Comparison of ENCODE assay signal across 7 cellular contexts in the genomic region with DNA sequence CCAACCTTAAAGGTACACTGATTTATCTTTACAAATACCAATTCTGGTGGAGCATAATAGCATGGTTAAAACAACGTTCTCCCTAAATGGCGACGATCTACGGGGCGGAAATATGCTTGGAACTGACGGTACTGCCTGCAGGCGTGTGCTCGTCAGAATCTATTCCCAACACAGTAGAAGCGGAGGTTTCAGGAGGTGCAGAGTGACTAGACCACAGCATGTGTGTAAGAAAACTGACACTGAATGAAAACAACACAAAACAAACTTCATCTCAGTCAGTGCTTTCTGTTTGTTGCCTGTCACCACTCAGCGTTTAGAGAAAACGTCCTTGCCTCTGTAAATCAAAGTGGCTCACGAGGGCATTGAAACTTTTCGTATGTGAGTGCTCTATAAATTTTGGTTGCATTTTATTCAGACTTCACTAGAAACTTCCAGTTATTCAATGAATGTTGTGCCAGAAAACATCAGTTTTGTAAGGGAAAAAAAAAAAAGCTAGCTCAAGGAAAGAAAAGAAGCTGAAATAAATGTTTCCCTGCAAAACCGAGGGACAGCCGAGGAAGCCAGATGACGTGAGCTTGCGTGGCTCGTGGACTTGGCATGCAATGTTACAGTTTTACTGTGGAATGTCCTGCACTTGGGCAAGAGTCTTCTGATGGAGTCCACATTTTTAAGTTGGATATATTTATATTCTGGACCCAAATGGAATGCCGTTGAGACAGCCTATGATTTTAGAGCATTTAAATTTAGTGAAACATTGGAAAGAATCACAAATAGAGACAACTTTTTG.
DNase-seq lines count a peak whose midpoint lies in the region; FAIRE-seq and TF ChIP-seq lines count a peak whose summit lies in the region.
"Not testable (repeated sequence)": the region's sequence is repeated elsewhere in the genome, so short reads cannot be mapped to it uniquely, and the experiment has no call there.

No MANE protein-coding gene starts in this region.

- FAIRE-seq in TTC549 (lab: Jason Lieb, UNC): peak; percentile 98
- FAIRE-seq in kidney (lab: Jason Lieb, UNC): not testable (repeated sequence)

- H3K27ac ChIP-seq in kidney (ENCODE audit: low read depth in 2 of 2, low read length in 2 of 2): peak overlapping the region in 1 of 2 donors; percentile 2
- H3K27ac ChIP-seq in testis: peak overlapping the region in 1 of 2 donors; percentile 66

- H3K9ac ChIP-seq in kidney (ENCODE audit: low read length in 2 of 2): not testable (repeated sequence)

- H3K36me3 ChIP-seq in kidney (ENCODE audit: control insufficient read depth in 1 of 2, insufficient read depth in 2 of 2, low read length in 2 of 2); testis (ENCODE audit: low read depth, missing control alignments): not testable (repeated sequence)

- 55 to 74% methylated on average over 19 of the region's 19 CpGs for WGBS in testis, 2 donors

- not testable (repeated sequence) for H3K4me3 ChIP-seq in fibroblast of villous mesenchyme (ENCODE audit: low read depth, low read length); kidney (ENCODE audit: low read length in 2 of 2); testis

- peak; percentile 52 for DNase-seq in EL
- DNase-seq in chondrocyte (ENCODE audit: low spot score): not testable (repeated sequence)
- peak; percentile 84 for DNase-seq in fibroblast of villous mesenchyme (ENCODE audit: low read depth)
- DNase-seq in kidney: peak; percentile 73
- peak; percentile 67 for DNase-seq in osteocyte (ENCODE audit: extremely low spot score, unreplicated experiment)
- peak; percentile 33 for DNase-seq in testis

- H3K4me1 Mint-ChIP-seq in chondrocyte (ENCODE audit: low read depth) (peaks cover 26% of the 10 kb centered on the region), osteocyte (ENCODE audit: unreplicated experiment) (peaks cover 28% of the 10 kb centered on the region)

- not testable (repeated sequence) for H3K27me3 ChIP-seq in testis

- not testable (repeated sequence) for H3K27me3 Mint-ChIP-seq in chondrocyte (ENCODE audit: low read depth); osteocyte (ENCODE audit: unreplicated experiment)

- intact Hi-C loops in kidney (cut with DNase I); testis (cut with DNase I; ENCODE audit: low total_unique reads): not testable (repeated sequence)

- TF ChIP-seq POLR2A in testis (IDR thresholded peaks at IDR 0.05): not testable (repeated sequence)

- not testable (repeated sequence) for TF ChIP-seq CTCF in chondrocyte (IDR thresholded peaks at IDR 0.05); fibroblast of villous mesenchyme (IDR thresholded peaks at IDR 0.05; ENCODE audit: insufficient read depth, low read depth, low read length); kidney (IDR thresholded peaks at IDR 0.05; ENCODE audit: borderline replicate concordance, extremely low read depth, insufficient read depth); osteocyte (IDR thresholded peaks at IDR 0.05); testis (IDR thresholded peaks at IDR 0.05)

- H3K9me3 ChIP-seq in kidney (ENCODE audit: control insufficient read depth in 1 of 2, low read length in 2 of 2); testis: not testable (repeated sequence)

- H3K4me3 Mint-ChIP-seq in chondrocyte (ENCODE audit: unreplicated experiment) (peak overlapping the region; percentile 55), osteocyte (ENCODE audit: unreplicated experiment) (peak overlapping the region; percentile 61)

- H3K36me3 Mint-ChIP-seq in chondrocyte (ENCODE audit: low read depth); osteocyte (ENCODE audit: unreplicated experiment): not testable (repeated sequence)

- H3K27ac Mint-ChIP-seq in chondrocyte (ENCODE audit: unreplicated experiment) (peak overlapping the region; percentile 84), osteocyte (ENCODE audit: unreplicated experiment) (peak overlapping the region; percentile 79)

- H3K9me3 Mint-ChIP-seq in chondrocyte (ENCODE audit: low read depth); osteocyte (ENCODE audit: unreplicated experiment): not testable (repeated sequence)

- not testable (repeated sequence) for H3K4me1 ChIP-seq in kidney (ENCODE audit: control insufficient read depth in 1 of 2, insufficient read depth in 1 of 2, low read depth in 1 of 2, low read length in 2 of 2); testis
